In the genomic region with DNA sequence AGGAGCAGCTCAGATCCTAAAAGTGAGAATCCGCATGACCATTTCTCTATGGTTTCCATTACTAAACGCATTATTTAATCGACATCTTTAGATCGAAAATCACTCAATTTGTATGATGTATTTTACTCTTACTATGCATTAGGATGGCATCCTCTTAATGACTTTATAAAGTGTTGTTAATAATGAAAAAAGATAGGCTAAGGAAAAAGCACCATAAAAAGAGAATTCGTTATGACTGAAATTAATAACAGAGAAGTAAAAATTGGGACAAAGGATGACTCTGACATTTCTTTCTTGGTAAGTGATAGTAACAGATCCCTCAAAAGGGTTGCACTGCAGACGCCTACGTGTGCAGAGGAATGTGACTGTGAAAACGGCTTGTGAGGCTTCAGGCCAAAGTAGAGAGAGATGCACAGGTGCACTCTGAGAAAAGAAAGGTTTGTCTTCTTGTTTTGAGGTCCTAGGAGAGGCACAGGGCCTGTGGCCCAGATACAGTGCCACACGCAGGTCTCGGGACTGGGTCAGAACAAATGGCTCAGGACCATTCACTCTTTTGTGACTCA, we compare ENCODE assay signal across 27 cellular contexts.
"Had no signal": no experiment of that assay in that cellular context is flagged by ENCODE, and none has a peak within 500 bp of the region (broad histone marks: within the 10 kb centered on the region; RNA-seq: fewer than 3 reads in every experiment).

No MANE protein-coding gene starts in this region.

- H3K4me3 ChIP-seq: stomach, suprapubic skin, testis, thoracic aorta, thyroid gland, tibial artery, tibial nerve, transverse colon, upper lobe of left lung, upper lobe of right lung, uterus, vagina had no signal

- H3K4me1 ChIP-seq: suprapubic skin, testis, thyroid gland, tibial artery, tibial nerve, upper lobe of right lung, uterus, vagina had no signal

- FAIRE-seq: urothelium cell line had no signal

- H3K27ac ChIP-seq: stomach, suprapubic skin, testis, thoracic aorta, thyroid gland, tibial artery, tibial nerve, transverse colon, upper lobe of left lung, upper lobe of right lung, uterus, vagina had no signal

- DNase-seq: stimulated activated CD4-positive, alpha-beta T cell treated with anti-CD3 and anti-CD28 coated beads, Interleukin-2, amount 100 ng/mL, for 48 hours; stimulated activated CD4-positive, alpha-beta T cell treated with anti-CD3 and anti-CD28 coated beads, Interleukin-4, amount 100 ng/mL, for 1 hour; stimulated activated CD4-positive, alpha-beta T cell treated with anti-CD3 and anti-CD28 coated beads, Interleukin-4, amount 100 ng/mL, for 24 hours; stimulated activated CD4-positive, alpha-beta T cell treated with anti-CD3 and anti-CD28 coated beads, Interleukin-4, amount 100 ng/mL, for 4 hours; stimulated activated CD8-positive, alpha-beta memory T cell treated with anti-CD3 and anti-CD28 coated beads, Interleukin-4, amount 100 ng/mL, for 48 hours; stimulated activated naive B cell treated with anti-CD40 and anti-IgM and Interleukin-4, amounts not matched to agents 10 μg/mL and 1 μg/mL and 100 μg/mL, for 72 hours; stimulated activated naive CD4-positive, alpha-beta T cell; stimulated activated naive CD4-positive, alpha-beta T cell treated with Interleukin-2 at 50 U/mL for 16 hours; stimulated activated naive CD8-positive, alpha-beta T cell treated with anti-CD3 and anti-CD28 coated beads, Interleukin-15, amount 100 ng/mL, for 72 hours; stimulated activated naive CD8-positive, alpha-beta T cell treated with anti-CD3 and anti-CD28 coated beads, Interleukin-15, Interleukin-2, amounts not matched to agents 100 U/mL and 50 U/mL, for 24 hours; stomach; substantia nigra; testis; thyroid gland; tibial artery; transverse colon; trophoblast cell; upper lobe of left lung; upper lobe of right lung; uterus had no signal

- ATAC-seq: stimulated activated effector memory CD8-positive, alpha-beta T cell treated with anti-CD3 and anti-CD28 coated beads, Interleukin-12 subunit alpha, Interleukin-12 subunit beta, amount 100 ng/mL, for 72 hours; stimulated activated memory B cell treated with anti-CD40 and anti-IgM and Interleukin-4, amounts not matched to agents 10 μg/mL and 1 μg/mL and 100 μg/mL, for 72 hours; stimulated activated naive B cell treated with anti-CD40 and anti-IgM and Interleukin-4, amounts not matched to agents 10 μg/mL and 1 μg/mL and 100 μg/mL, for 72 hours; stimulated activated naive CD8-positive, alpha-beta T cell treated with anti-CD3 and anti-CD28 coated beads, Interleukin-15, amount 100 ng/mL, for 72 hours; stimulated activated naive CD8-positive, alpha-beta T cell treated with anti-CD3 and anti-CD28 coated beads, Interleukin-15, Interleukin-2, amounts not matched to agents 100 U/mL and 50 U/mL, for 24 hours; upper lobe of right lung had no signal

- H3K36me3 ChIP-seq: stomach, suprapubic skin, thoracic aorta, thyroid gland, tibial artery, transverse colon, upper lobe of left lung, upper lobe of right lung, uterus, vagina had no signal

- H3K9me3 ChIP-seq: stomach, suprapubic skin, testis, thoracic aorta, thyroid gland, transverse colon, upper lobe of left lung, upper lobe of right lung, uterus, vagina had no signal

- H3K27me3 ChIP-seq: stomach, suprapubic skin, testis, thyroid gland, tibial nerve, transverse colon, upper lobe of left lung, upper lobe of right lung, uterus, vagina had no signal
